27 cellular contexts compared by ENCODE assay signal in the genomic region with DNA sequence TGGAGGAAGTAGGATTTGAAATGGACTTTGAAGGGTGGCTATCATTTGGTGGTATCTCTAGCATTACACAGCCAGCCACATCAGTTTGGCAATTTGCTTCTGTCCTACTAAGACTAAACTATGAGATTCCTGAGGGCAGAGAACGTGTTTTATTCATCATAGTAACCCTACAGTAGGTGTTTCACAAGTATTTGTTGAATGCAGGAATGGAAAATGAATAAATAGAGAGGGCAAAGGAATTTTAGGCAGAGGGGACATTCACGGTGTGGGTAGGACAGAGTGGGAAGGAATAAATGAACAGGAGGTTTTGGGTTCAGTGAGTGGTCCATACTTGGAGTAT. TPM values are rescaled to one million over a fixed set of nuclear protein-coding genes. Genes with fewer than 3 reads are reported as not detected.
"Had no signal": no experiment of that assay in that cellular context is flagged by ENCODE, and none has a peak within 500 bp of the region (broad histone marks: within the 10 kb centered on the region; RNA-seq: fewer than 3 reads in every experiment).

No MANE protein-coding gene starts in this region.

- H3K27me3 Mint-ChIP-seq: effector memory CD8-positive, alpha-beta T cell had no signal

- H3K4me1 ChIP-seq: colonic mucosa, esophagus squamous epithelium, gastrocnemius medialis, heart right ventricle, left lung, lower lobe of right lung had no signal

- H3K36me3 ChIP-seq: colonic mucosa, esophagus squamous epithelium, gastrocnemius medialis, heart right ventricle, left lung, lower lobe of right lung had no signal

- H3K9me3 ChIP-seq: colonic mucosa, esophagus squamous epithelium, gastrocnemius medialis, left lung, lower lobe of right lung had no signal

- DNase-seq: colonic mucosa; cortex of kidney; effector CD8-positive, alpha-beta T cell; effector memory CD8-positive, alpha-beta T cell; endodermal cell; erythroblast; esophagus squamous epithelium; foreskin melanocyte; gastrocnemius medialis; glutamatergic neuron; head of caudate nucleus; heart right ventricle; hippocampal formation; left cardiac atrium; left lung; left ventricle myocardium superior; lower lobe of right lung; mesenchymal stem cell; midbrain had no signal

- H3K4me3 ChIP-seq: colonic mucosa, esophagus squamous epithelium, gastrocnemius medialis, heart right ventricle, left lung, lower lobe of right lung had no signal

- H3K4me3 Mint-ChIP-seq: dendritic cell treated with granulocyte-macrophage colony-stimulating factor and Interleukin-4, amounts not matched to agents 40 ng/mL and 50 ng/mL, for 4 days; effector memory CD8-positive, alpha-beta T cell; endodermal cell had no signal

- FAIRE-seq: endometrium, islet of Langerhans, keratinocyte had no signal

- H3K27me3 ChIP-seq: colonic mucosa, gastrocnemius medialis, left lung had no signal

- H3K9me3 Mint-ChIP-seq: dendritic cell treated with granulocyte-macrophage colony-stimulating factor and Interleukin-4, amounts not matched to agents 40 ng/mL and 50 ng/mL, for 4 days had no signal

- H3K27ac Mint-ChIP-seq: dendritic cell treated with granulocyte-macrophage colony-stimulating factor and Interleukin-4, amounts not matched to agents 40 ng/mL and 50 ng/mL, for 4 days; effector memory CD8-positive, alpha-beta T cell; endodermal cell had no signal

- H3K27ac ChIP-seq: colonic mucosa, epithelial cell of prostate, esophagus squamous epithelium, gastrocnemius medialis, heart right ventricle, left lung, lower lobe of right lung had no signal

- ATAC-seq: effector memory CD8-positive, alpha-beta T cell; esophagus mucosa; gastrocnemius medialis; heart right ventricle; left ventricle myocardium superior; lower lobe of right lung had no signal

RNA-seq across cellular contexts. Expression of gene GPR39, which starts 15.7 kb away (rescaled TPM):
- total RNA-seq: dermis microvascular lymphatic vessel endothelial cell, heart right ventricle, left ventricle myocardium superior, mononuclear cell had no signal
